ENCODE assay signal across 8 cellular contexts in genomic region chr5:56814361-56814962, GRCh38. TPM values are rescaled to one million over a fixed set of nuclear protein-coding genes. Genes with fewer than 3 reads are reported as not detected.
DNase-seq lines count a peak whose midpoint lies in the region; ATAC-seq and TF ChIP-seq lines count a peak whose summit lies in the region.

No MANE protein-coding gene starts in this region.

- TF ChIP-seq CTCF in Calu3 (IDR thresholded peaks at IDR 0.05; ENCODE audit: unreplicated experiment) (no peak), foreskin fibroblast (IDR thresholded peaks at IDR 0.05; ENCODE audit: low read depth, low read length) (no peak)

- H2AFZ ChIP-seq in neuron (ENCODE audit: low read depth, low read length), result peak overlapping the region; percentile 95

- H3K9me3 Mint-ChIP-seq in Calu3 (ENCODE audit: low read depth, unreplicated experiment), result no peaks in the 10 kb centered on the region
- H3K9me3 Mint-ChIP-seq in activated T-helper 17 cell treated with anti-CD3 and anti-CD28 coated beads, Interleukin-2, amount 50 U/mL, for 72 hours, result no peaks in the 10 kb centered on the region

- H3K36me3 ChIP-seq in MG63 (no peaks in the 10 kb centered on the region), neuron (ENCODE audit: insufficient read depth, low read length) (no peaks in the 10 kb centered on the region)

- intact Hi-C loops in Calu3 (cut with micrococcal nuclease; ENCODE audit: unreplicated experiment), result no loop called here

- H3K4me1 Mint-ChIP-seq in Calu3 (ENCODE audit: low read depth, unreplicated experiment), result peaks cover 6% of the 10 kb centered on the region
- H3K4me1 Mint-ChIP-seq in activated T-helper 17 cell treated with anti-CD3 and anti-CD28 coated beads, Interleukin-2, amount 50 U/mL, for 72 hours, result peaks cover 17% of the 10 kb centered on the region

- CTCF ChIA-PET in Calu3 (lab: Charles Lee), result interaction anchor here (1.2 kb wide), 2 partner anchors 177 to 544 kb away, joined by 3 read pairs; no protein-coding TSS in a partner anchor

- peak overlapping the region; percentile 94 for H3K4me3 Mint-ChIP-seq in Calu3 (ENCODE audit: low read depth, unreplicated experiment)
- H3K4me3 Mint-ChIP-seq in activated T-helper 17 cell treated with anti-CD3 and anti-CD28 coated beads, Interleukin-2, amount 50 U/mL, for 72 hours, result peak overlapping the region; percentile 95

- ATAC-seq in activated T-helper 17 cell treated with anti-CD3 and anti-CD28 coated beads, Interleukin-2, amount 50 U/mL, for 72 hours (replicated peaks), result peak; percentile 45
- no peak for ATAC-seq in GM19452 (IDR thresholded peaks at IDR 0.05; ENCODE audit: unreplicated experiment)

- peak overlapping the region; percentile 72 for H3K27ac Mint-ChIP-seq in Calu3 (ENCODE audit: unreplicated experiment)
- H3K27ac Mint-ChIP-seq in activated T-helper 17 cell treated with anti-CD3 and anti-CD28 coated beads, Interleukin-2, amount 50 U/mL, for 72 hours, result peak overlapping the region; percentile 94

- no peaks in the 10 kb centered on the region for H3K9me3 ChIP-seq in MG63
- no peaks in the 10 kb centered on the region for H3K9me3 ChIP-seq in neuron (ENCODE audit: low read length)

- H3K27me3 ChIP-seq in MG63 (no peaks in the 10 kb centered on the region), neuron (ENCODE audit: insufficient read depth, low read length) (peaks cover 22% of the 10 kb centered on the region)

- TSS peak; percentile 92 for BruUV-seq in Calu3 (replicated peaks; lab: Mats Ljungman, UMichigan)

- peaks cover 14% of the 10 kb centered on the region for H3K4me1 ChIP-seq in neuron (ENCODE audit: insufficient read depth, low read length)

- H3K27me3 Mint-ChIP-seq in Calu3 (ENCODE audit: unreplicated experiment), result no peaks in the 10 kb centered on the region
- no peaks in the 10 kb centered on the region for H3K27me3 Mint-ChIP-seq in activated T-helper 17 cell treated with anti-CD3 and anti-CD28 coated beads, Interleukin-2, amount 50 U/mL, for 72 hours

- H3K36me3 Mint-ChIP-seq in Calu3 (ENCODE audit: insufficient read depth, unreplicated experiment), result peaks cover 48% of the 10 kb centered on the region
- peaks cover 23% of the 10 kb centered on the region for H3K36me3 Mint-ChIP-seq in activated T-helper 17 cell treated with anti-CD3 and anti-CD28 coated beads, Interleukin-2, amount 50 U/mL, for 72 hours (ENCODE audit: low read depth)

- H3K4me3 ChIP-seq in MG63 (peak overlapping the region; percentile 78), foreskin fibroblast (ENCODE audit: low read depth in 1 of 2, low read length in 2 of 2) (peak overlapping the region; percentile 64 to 78), neuron (ENCODE audit: low read length) (peak overlapping the region; percentile 64)

- DNase-seq in Calu3 (peak; percentile 44), MG63 (peak; percentile 8), foreskin fibroblast (peak in 1 of 2 donors; percentile 23), DMS114 treated with DMSO at 0.1 percent for 48 hours (lab: John Stamatoyannopoulos, UW; ENCODE audit: unreplicated experiment) (no peak), hippocampal formation (lab: John Stamatoyannopoulos, UW) (no peak)

RNA-seq across cellular contexts. Expression of gene MAP3K1, which starts 0.9 kb away (rescaled TPM):
- total RNA-seq in Calu3 (2022), result 32.9 and 33.1 TPM in 2 replicates
- total RNA-seq in MG63 (2014; rRNA removed; shearing (Covaris generic); ENCODE audit: low replicate concordance), result 8.8 and 9.3 TPM in 2 replicates
- total RNA-seq in activated T-helper 17 cell treated with anti-CD3 and anti-CD28 coated beads, Interleukin-2, amount 50 U/mL, for 72 hours, result 10 to 100 TPM; 26.5 to 29.1 TPM

Comparison
In these comparisons a context has a peak if more than half of its experiments do, and no peak if none do; other contexts are left out.
1. DNase-seq: peak in Calu3 (single experiment) and MG63 (single experiment); none in DMS114 treated with DMSO at 0.1 percent for 48 hours (single experiment) and hippocampal formation (0 of 2).
2. Peak in every context shown above with its lines, with median percentiles within 50 percentile points of each other: H3K4me3 ChIP-seq.